Comparison of ENCODE assay signal across 1 cellular context in the genomic region with DNA sequence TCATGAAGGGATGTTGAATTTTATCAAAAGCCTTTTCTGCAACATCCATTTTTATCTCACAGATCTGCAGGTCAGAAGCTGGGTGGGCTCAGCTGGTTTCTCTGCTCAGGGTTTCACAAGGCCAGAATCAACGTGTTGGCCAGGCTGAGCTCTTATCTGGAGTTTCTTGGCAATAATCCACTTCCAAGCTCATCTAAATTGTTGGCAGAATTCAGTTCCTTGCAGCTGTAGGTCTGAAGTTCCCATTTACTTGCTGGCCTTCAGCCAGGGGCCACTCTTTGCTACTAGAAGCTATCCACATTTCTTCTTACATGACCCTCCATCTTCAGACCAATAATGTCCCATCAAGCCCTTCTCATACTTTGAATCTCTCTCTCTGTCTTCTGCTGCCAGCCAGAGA.
TF ChIP-seq lines count a peak whose summit lies in the region.

No MANE protein-coding gene starts in this region.

TF ChIP-seq in endothelial cell of umbilical vein, 7 proteins besides CTCF, POLR2A, EP300 and RAD21 (continued from another document):
- no peak for TF ChIP-seq FOS (IDR thresholded peaks at IDR 0.05; ENCODE audit: borderline replicate concordance, insufficient read depth, low read length)
